In genomic region chr5:54807421-54807820, GRCh38 we compare ENCODE assay signal across 12 cellular contexts.
A peak's percentile ranks its signal among the peaks of the same experiment; 100 is the strongest.
DNase-seq lines count a peak whose midpoint lies in the region; ATAC-seq and TF ChIP-seq lines count a peak whose summit lies in the region.
"Had no signal": no experiment of that assay in that cellular context is flagged by ENCODE, and none has a peak within 500 bp of the region (broad histone marks: within the 10 kb centered on the region; RNA-seq: fewer than 3 reads in every experiment).

No MANE protein-coding gene starts in this region.

- H3K4me3 ChIP-seq in fibroblast of lung (replicated peaks in 1 of 4; ENCODE audit: control extremely low read depth in 1 of 4, insufficient read depth in 1 of 4, low read depth in 3 of 4, low read length in 4 of 4), result no peak overlapping the region
- no peak overlapping the region for H3K4me3 ChIP-seq in trophoblast cell (ENCODE audit: low read depth, low read length)
- H3K4me3 ChIP-seq in GM23338, result no peak overlapping the region
- H3K4me3 ChIP-seq: suprapubic skin had no signal

- H3K9me3 Mint-ChIP-seq in GM23338, result peaks cover 45% of the 10 kb centered on the region

- H4K20me1 ChIP-seq in fibroblast of lung (ENCODE audit: control insufficient read depth, extremely low read depth, insufficient read depth, low read length) (no peaks in the 10 kb centered on the region), GM23338 (replicated peaks; ENCODE audit: insufficient read depth) (no peaks in the 10 kb centered on the region)

- H3K27ac Mint-ChIP-seq in GM23338, result no peak overlapping the region

- H3K27ac ChIP-seq in RWPE1 (peak overlapping the region; percentile 62; the same call in 1 of the 2 replicates), fibroblast of lung (ENCODE audit: insufficient read depth, low read length) (peak overlapping the region; percentile 37), trophoblast cell (ENCODE audit: low read depth, low read length) (no peak overlapping the region), GM23338 (ENCODE audit: low read depth) (no peak overlapping the region)
- H3K27ac ChIP-seq: suprapubic skin had no signal

- H3K79me2 ChIP-seq in fibroblast of lung (ENCODE audit: control insufficient read depth, insufficient read depth, low read length) (no peaks in the 10 kb centered on the region), trophoblast cell (ENCODE audit: control insufficient read depth, insufficient read depth, low read length, poor library complexity) (no peaks in the 10 kb centered on the region), GM23338 (replicated peaks; ENCODE audit: insufficient read depth) (no peaks in the 10 kb centered on the region)

- no peak overlapping the region for H4K12ac ChIP-seq in trophoblast cell (ENCODE audit: low read depth, low read length)

- no peak overlapping the region for H4K8ac ChIP-seq in trophoblast cell (ENCODE audit: low read depth, low read length)

- POLR2A ChIA-PET in RWPE1 (lab: Yijun Ruan, JAX; ENCODE audit: low non-redundant PET), result no interaction called here

- CTCF ChIA-PET in RWPE1 (lab: Yijun Ruan, JAX), result interaction anchor here (0.6 kb wide), 1 partner anchor 105 kb away, joined by 3 read pairs; no protein-coding TSS in a partner anchor

- no peak overlapping the region for H2AK5ac ChIP-seq in trophoblast cell (ENCODE audit: low read length)

- no peak for ATAC-seq in GM23338
- ATAC-seq in GM21367 (IDR thresholded peaks at IDR 0.05; ENCODE audit: unreplicated experiment), result no peak

- no peaks in the 10 kb centered on the region for H3F3A ChIP-seq in GM23338 (replicated peaks; ENCODE audit: low read depth)

- H2BK120ac ChIP-seq in trophoblast cell (ENCODE audit: insufficient read depth, low read length, poor library complexity), result no peak overlapping the region

- H3K4ac ChIP-seq in trophoblast cell (ENCODE audit: low read depth, low read length), result no peak overlapping the region

- H3K79me1 ChIP-seq in trophoblast cell (ENCODE audit: low read length), result no peaks in the 10 kb centered on the region

- TF ChIP-seq CTCF in RWPE1 (conservative IDR thresholded peaks at IDR 0.05; ENCODE audit: low read depth) (no peak), fibroblast of lung (conservative IDR thresholded peaks at IDR 0.05 in 1 of 2, IDR thresholded peaks at IDR 0.05 in 1 of 2; ENCODE audit: low read depth in 1 of 2, low read length in 2 of 2) (no peak), GM23338 (conservative IDR thresholded peaks at IDR 0.05; ENCODE audit: low read depth in 2 of 2) (no peak)

- H2AFZ ChIP-seq in fibroblast of lung (ENCODE audit: low read length) (no peak overlapping the region), trophoblast cell (ENCODE audit: insufficient read depth, low read length, poor library complexity) (no peak overlapping the region), GM23338 (no peak overlapping the region)

- DNase-seq in Daoy (ENCODE audit: low read depth) (peak; percentile 23), RWPE1 (ENCODE audit: low spot score) (peak; percentile 85), fibroblast of lung (ENCODE audit: low read depth in 2 of 2) (peak; percentile 79 to 90), trophoblast cell (peak; percentile 8 to 77), DMS 273 (lab: John Stamatoyannopoulos, UW; ENCODE audit: unreplicated experiment) (no peak), GM23338 (ENCODE audit: low spot score) (no peak), amygdala (lab: John Stamatoyannopoulos, UW) (no peak)
- DNase-seq: activated CD8-positive, alpha-beta memory T cell treated with anti-CD3 and anti-CD28 coated beads, Interleukin-2, amount 50 U/mL, for 48 hours; NCI-H748 treated with DMSO at 0.1 percent for 48 hours; nucleus accumbens had no signal

- peaks cover 7% of the 10 kb centered on the region for H3K4me1 ChIP-seq in fibroblast of lung (ENCODE audit: control insufficient read depth, extremely low read depth, insufficient read depth, low read length)
- peaks cover 0 to 3% of the 10 kb centered on the region in 2 experiments for H3K4me1 ChIP-seq in trophoblast cell (ENCODE audit: control insufficient read depth in 1 of 2, insufficient read depth in 2 of 2, low read length in 2 of 2)
- no peaks in the 10 kb centered on the region for H3K4me1 ChIP-seq in GM23338 (ENCODE audit: insufficient read depth)

- H3K4me2 ChIP-seq in fibroblast of lung (ENCODE audit: extremely low read depth, insufficient read depth, low read length), result no peak overlapping the region
- no peak overlapping the region for H3K4me2 ChIP-seq in trophoblast cell (ENCODE audit: low read length)
- no peak overlapping the region for H3K4me2 ChIP-seq in GM23338

- peak overlapping the region; percentile 32 for H4K91ac ChIP-seq in trophoblast cell (ENCODE audit: low read depth, low read length)

- peaks cover 4% of the 10 kb centered on the region for H3K27me3 Mint-ChIP-seq in GM23338 (ENCODE audit: insufficient read depth, low read depth, poor library complexity)

- H3K9me2 ChIP-seq in GM23338 (ENCODE audit: insufficient read depth), result no peaks in the 10 kb centered on the region

- WGBS in trophoblast cell (ENCODE audit: extremely low coverage, insufficient coverage, insufficient read length), result no CpG with 5 or more reads among the region's 1 CpG

- H3K27me3 ChIP-seq in fibroblast of lung (ENCODE audit: control insufficient read depth, insufficient read depth, low read length), result no peaks in the 10 kb centered on the region
- H3K27me3 ChIP-seq in trophoblast cell (ENCODE audit: insufficient read depth, low read length), result no peaks in the 10 kb centered on the region
- H3K27me3 ChIP-seq in GM23338 (ENCODE audit: insufficient read depth), result no peaks in the 10 kb centered on the region
- H3K27me3 ChIP-seq: suprapubic skin had no signal

- no peak overlapping the region for H3K9ac ChIP-seq in fibroblast of lung (ENCODE audit: insufficient read depth, low read length)
- H3K9ac ChIP-seq in trophoblast cell (ENCODE audit: low read length), result no peak overlapping the region

- no peak overlapping the region for H2BK12ac ChIP-seq in trophoblast cell (ENCODE audit: low read length)

- H3K36me3 Mint-ChIP-seq in GM23338 (ENCODE audit: low read depth), result peaks cover 39% of the 10 kb centered on the region

- no peaks in the 10 kb centered on the region for H3K36me3 ChIP-seq in fibroblast of lung (ENCODE audit: control insufficient read depth, insufficient read depth, low read length)
- no peaks in the 10 kb centered on the region for H3K36me3 ChIP-seq in trophoblast cell (ENCODE audit: control insufficient read depth in 1 of 2, insufficient read depth in 2 of 2, low read length in 2 of 2)
- no peaks in the 10 kb centered on the region for H3K36me3 ChIP-seq in GM23338 (ENCODE audit: insufficient read depth)
- H3K36me3 ChIP-seq: suprapubic skin had no signal

- no peak overlapping the region for H3K23ac ChIP-seq in trophoblast cell (ENCODE audit: low read length)

- no peak overlapping the region for H3K14ac ChIP-seq in trophoblast cell (ENCODE audit: low read length)

- no peaks in the 10 kb centered on the region for H3K9me3 ChIP-seq in fibroblast of lung (ENCODE audit: control insufficient read depth, insufficient read depth, low read depth, low read length)
- H3K9me3 ChIP-seq in trophoblast cell (ENCODE audit: insufficient read depth, low read depth, low read length), result no peaks in the 10 kb centered on the region
- H3K9me3 ChIP-seq: suprapubic skin had no signal

- no peak overlapping the region for H3K18ac ChIP-seq in trophoblast cell (ENCODE audit: low read length)

- peaks cover 2% of the 10 kb centered on the region; the same call in 1 of the 3 replicates for H3K4me1 Mint-ChIP-seq in GM23338

- no peak overlapping the region for H2BK5ac ChIP-seq in trophoblast cell (ENCODE audit: low read depth, low read length, poor library complexity)

- H3K4me3 Mint-ChIP-seq in GM23338, result no peak overlapping the region

TF ChIP-seq in GM23338, 12 proteins besides CTCF, POLR2A, EP300 and RAD21:
- TF ChIP-seq POLR2AphosphoS5 (IDR thresholded peaks at IDR 0.05; ENCODE audit: low read depth), result no peak
- TF ChIP-seq, protein P1, sequence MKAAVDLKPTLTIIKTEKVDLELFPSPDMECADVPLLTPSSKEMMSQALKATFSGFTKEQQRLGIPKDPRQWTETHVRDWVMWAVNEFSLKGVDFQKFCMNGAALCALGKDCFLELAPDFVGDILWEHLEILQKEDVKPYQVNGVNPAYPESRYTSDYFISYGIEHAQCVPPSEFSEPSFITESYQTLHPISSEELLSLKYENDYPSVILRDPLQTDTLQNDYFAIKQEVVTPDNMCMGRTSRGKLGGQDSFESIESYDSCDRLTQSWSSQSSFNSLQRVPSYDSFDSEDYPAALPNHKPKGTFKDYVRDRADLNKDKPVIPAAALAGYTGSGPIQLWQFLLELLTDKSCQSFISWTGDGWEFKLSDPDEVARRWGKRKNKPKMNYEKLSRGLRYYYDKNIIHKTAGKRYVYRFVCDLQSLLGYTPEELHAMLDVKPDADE (IDR thresholded peaks at IDR 0.05), result no peak
- TF ChIP-seq, protein P2, sequence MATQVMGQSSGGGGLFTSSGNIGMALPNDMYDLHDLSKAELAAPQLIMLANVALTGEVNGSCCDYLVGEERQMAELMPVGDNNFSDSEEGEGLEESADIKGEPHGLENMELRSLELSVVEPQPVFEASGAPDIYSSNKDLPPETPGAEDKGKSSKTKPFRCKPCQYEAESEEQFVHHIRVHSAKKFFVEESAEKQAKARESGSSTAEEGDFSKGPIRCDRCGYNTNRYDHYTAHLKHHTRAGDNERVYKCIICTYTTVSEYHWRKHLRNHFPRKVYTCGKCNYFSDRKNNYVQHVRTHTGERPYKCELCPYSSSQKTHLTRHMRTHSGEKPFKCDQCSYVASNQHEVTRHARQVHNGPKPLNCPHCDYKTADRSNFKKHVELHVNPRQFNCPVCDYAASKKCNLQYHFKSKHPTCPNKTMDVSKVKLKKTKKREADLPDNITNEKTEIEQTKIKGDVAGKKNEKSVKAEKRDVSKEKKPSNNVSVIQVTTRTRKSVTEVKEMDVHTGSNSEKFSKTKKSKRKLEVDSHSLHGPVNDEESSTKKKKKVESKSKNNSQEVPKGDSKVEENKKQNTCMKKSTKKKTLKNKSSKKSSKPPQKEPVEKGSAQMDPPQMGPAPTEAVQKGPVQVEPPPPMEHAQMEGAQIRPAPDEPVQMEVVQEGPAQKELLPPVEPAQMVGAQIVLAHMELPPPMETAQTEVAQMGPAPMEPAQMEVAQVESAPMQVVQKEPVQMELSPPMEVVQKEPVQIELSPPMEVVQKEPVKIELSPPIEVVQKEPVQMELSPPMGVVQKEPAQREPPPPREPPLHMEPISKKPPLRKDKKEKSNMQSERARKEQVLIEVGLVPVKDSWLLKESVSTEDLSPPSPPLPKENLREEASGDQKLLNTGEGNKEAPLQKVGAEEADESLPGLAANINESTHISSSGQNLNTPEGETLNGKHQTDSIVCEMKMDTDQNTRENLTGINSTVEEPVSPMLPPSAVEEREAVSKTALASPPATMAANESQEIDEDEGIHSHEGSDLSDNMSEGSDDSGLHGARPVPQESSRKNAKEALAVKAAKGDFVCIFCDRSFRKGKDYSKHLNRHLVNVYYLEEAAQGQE (IDR thresholded peaks at IDR 0.05; ENCODE audit: unreplicated experiment), result no peak
- TF ChIP-seq NANOG (IDR thresholded peaks at IDR 0.05; ENCODE audit: borderline replicate concordance), result no peak

Comparison
In these comparisons a context has a peak if more than half of its experiments do, and no peak if none do; other contexts are left out.
1. DNase-seq: peak in Daoy (single experiment), RWPE1 (single experiment), fibroblast of lung (2 of 2) and trophoblast cell (2 of 2); none in DMS 273 (single experiment), GM23338 (single experiment) and amygdala (0 of 56).
2. H3K27ac ChIP-seq: peak in RWPE1 (single experiment) and fibroblast of lung (single experiment); none in trophoblast cell (single experiment) and GM23338 (single experiment).